8 cellular contexts compared by ENCODE assay signal in the genomic region with DNA sequence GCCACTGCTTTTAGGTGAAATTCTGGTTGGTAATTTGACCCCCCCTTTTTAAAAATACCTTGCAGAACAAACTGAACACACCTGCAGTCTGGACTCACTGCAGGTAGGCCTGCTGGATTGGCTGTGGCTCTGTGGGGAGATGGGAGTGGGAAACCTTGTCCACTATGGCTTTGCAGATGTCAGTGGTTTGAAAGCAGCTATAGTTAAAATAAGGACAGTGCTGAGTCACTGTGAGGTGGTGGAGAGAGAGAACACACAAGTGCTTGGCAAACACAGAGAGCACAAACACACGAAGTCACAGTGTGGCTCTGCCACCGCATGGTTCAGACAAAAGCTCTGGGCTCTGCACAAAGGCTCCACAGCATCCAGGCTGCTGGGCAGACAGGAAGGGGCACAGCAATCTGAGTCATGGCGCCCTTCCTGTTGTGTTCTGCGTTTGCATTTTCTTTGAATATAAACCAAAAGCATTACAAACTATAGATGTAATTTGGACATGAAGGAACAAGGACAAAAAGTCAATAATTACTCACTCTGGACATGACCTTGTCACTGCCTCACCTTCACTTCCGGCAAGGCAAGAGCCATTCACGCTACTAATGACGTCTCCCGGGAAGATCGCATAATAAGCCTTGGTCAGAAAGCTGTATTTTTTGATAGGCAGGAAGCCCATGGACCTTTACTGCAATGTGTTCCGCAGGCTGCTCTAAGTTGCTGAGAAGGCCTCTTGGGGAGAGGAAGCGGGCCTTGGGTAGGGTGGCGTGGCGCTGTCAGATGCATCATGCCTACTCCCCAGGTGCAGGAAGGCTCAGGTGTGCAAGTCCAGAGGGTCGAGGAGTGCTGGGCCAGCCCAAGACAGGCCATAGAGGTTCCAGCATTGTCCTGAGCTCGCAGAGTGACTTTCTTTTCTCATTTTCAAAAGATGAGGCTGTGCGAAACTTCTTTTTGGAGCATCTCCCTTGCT.
A peak's percentile ranks its signal among the peaks of the same experiment; 100 is the strongest.
DNase-seq lines count a peak whose midpoint lies in the region; TF ChIP-seq lines count a peak whose summit lies in the region.

No MANE protein-coding gene starts in this region.

- H3K27ac Mint-ChIP-seq in T-helper 2 cell treated with Interferon-gamma antibody and Interleukin-4, amounts not matched to agents 5 μg/mL and 100 μg/mL, for 36 hours, result peak overlapping the region; percentile 54
- H3K27ac Mint-ChIP-seq in progenitor cell of endocrine pancreas, result peak overlapping the region; percentile 80

- peaks cover 14% of the 10 kb centered on the region for H3K4me1 Mint-ChIP-seq in T-helper 2 cell treated with Interferon-gamma antibody and Interleukin-4, amounts not matched to agents 5 μg/mL and 100 μg/mL, for 36 hours (ENCODE audit: low read depth)
- peaks cover 13% of the 10 kb centered on the region for H3K4me1 Mint-ChIP-seq in progenitor cell of endocrine pancreas (ENCODE audit: low read depth)

- H3K27me3 Mint-ChIP-seq in T-helper 2 cell treated with Interferon-gamma antibody and Interleukin-4, amounts not matched to agents 5 μg/mL and 100 μg/mL, for 36 hours (ENCODE audit: low read depth), result peaks cover 2% of the 10 kb centered on the region
- peaks cover 8% of the 10 kb centered on the region for H3K27me3 Mint-ChIP-seq in progenitor cell of endocrine pancreas

- no peak overlapping the region for H3K4me3 ChIP-seq in fibroblast of mammary gland (ENCODE audit: control insufficient read depth, low read depth, low read length)
- H3K4me3 ChIP-seq in effector memory CD4-positive, alpha-beta T cell (ENCODE audit: insufficient read depth, low read depth, low read length, poor library complexity, severe bottlenecking), result no peak overlapping the region

- TF ChIP-seq CTCF in fibroblast of mammary gland (conservative IDR thresholded peaks at IDR 0.05; ENCODE audit: control insufficient read depth, insufficient read depth, low read depth, low read length) (no peak), progenitor cell of endocrine pancreas (IDR thresholded peaks at IDR 0.05; ENCODE audit: unreplicated experiment) (no peak)

- peaks cover 8% of the 10 kb centered on the region for H3K4me1 ChIP-seq in effector memory CD4-positive, alpha-beta T cell (ENCODE audit: control insufficient read depth, insufficient read depth, low read length, poor library complexity, severe bottlenecking)

- H3K36me3 ChIP-seq in effector memory CD4-positive, alpha-beta T cell (ENCODE audit: control insufficient read depth, insufficient read depth, low read length), result no peaks in the 10 kb centered on the region

- no peaks in the 10 kb centered on the region for H3K27me3 ChIP-seq in effector memory CD4-positive, alpha-beta T cell (replicated peaks; ENCODE audit: control insufficient read depth, insufficient read depth, low read length, poor library complexity, severe bottlenecking)

- H3K36me3 Mint-ChIP-seq in T-helper 2 cell treated with Interferon-gamma antibody and Interleukin-4, amounts not matched to agents 5 μg/mL and 100 μg/mL, for 36 hours (ENCODE audit: low read depth), result no peaks in the 10 kb centered on the region
- H3K36me3 Mint-ChIP-seq in progenitor cell of endocrine pancreas (ENCODE audit: insufficient read depth), result no peaks in the 10 kb centered on the region

- H3K27ac ChIP-seq in effector memory CD4-positive, alpha-beta T cell (ENCODE audit: insufficient read depth, low read length, poor library complexity, severe bottlenecking), result no peak overlapping the region

- DNase-seq in activated effector memory CD4-positive, alpha-beta T cell treated with Interleukin-2 at 50 U/mL for 16 hours, result peak; percentile 32
- DNase-seq in activated effector memory CD4-positive, alpha-beta T cell treated with anti-CD3 and anti-CD28 coated beads, Interleukin-2, amount 50 U/mL, for 16 hours, result no peak
- DNase-seq in T-helper 2 cell treated with Interferon-gamma antibody and Interleukin-4, amounts not matched to agents 5 μg/mL and 100 μg/mL, for 36 hours (ENCODE audit: low spot score), result no peak
- DNase-seq in fibroblast of mammary gland (ENCODE audit: low read depth) (peak; percentile 93), progenitor cell of endocrine pancreas (ENCODE audit: low spot score, unreplicated experiment) (no peak), NCI-H1048 (lab: John Stamatoyannopoulos, UW) (no peak), dedifferentiated amniotic fluid mesenchymal stem cell (ENCODE audit: extremely low spot score) (no peak)
- DNase-seq in effector memory CD4-positive, alpha-beta T cell, result no peak

- H3K4me3 Mint-ChIP-seq in T-helper 2 cell treated with Interferon-gamma antibody and Interleukin-4, amounts not matched to agents 5 μg/mL and 100 μg/mL, for 36 hours, result no peak overlapping the region
- no peak overlapping the region for H3K4me3 Mint-ChIP-seq in progenitor cell of endocrine pancreas (ENCODE audit: low read depth)

- H3K9me3 ChIP-seq in effector memory CD4-positive, alpha-beta T cell (ENCODE audit: control insufficient read depth, low read length), result no peaks in the 10 kb centered on the region

- H3K9me3 Mint-ChIP-seq in T-helper 2 cell treated with Interferon-gamma antibody and Interleukin-4, amounts not matched to agents 5 μg/mL and 100 μg/mL, for 36 hours, result no peaks in the 10 kb centered on the region
- no peaks in the 10 kb centered on the region for H3K9me3 Mint-ChIP-seq in progenitor cell of endocrine pancreas (ENCODE audit: low read depth)

Comparison
In these comparisons a context has a peak if more than half of its experiments do, and no peak if none do; other contexts are left out.
1. DNase-seq: peak in activated effector memory CD4-positive, alpha-beta T cell treated with Interleukin-2 at 50 U/mL for 16 hours (single experiment) and fibroblast of mammary gland (single experiment); none in activated effector memory CD4-positive, alpha-beta T cell treated with anti-CD3 and anti-CD28 coated beads, Interleukin-2, amount 50 U/mL, for 16 hours (single experiment), T-helper 2 cell treated with Interferon-gamma antibody and Interleukin-4, amounts not matched to agents 5 μg/mL and 100 μg/mL, for 36 hours (single experiment), progenitor cell of endocrine pancreas (single experiment), NCI-H1048 (single experiment), dedifferentiated amniotic fluid mesenchymal stem cell (single experiment) and effector memory CD4-positive, alpha-beta T cell (0 of 3).